ENCODE assay signal across 9 cellular contexts in the genomic region with DNA sequence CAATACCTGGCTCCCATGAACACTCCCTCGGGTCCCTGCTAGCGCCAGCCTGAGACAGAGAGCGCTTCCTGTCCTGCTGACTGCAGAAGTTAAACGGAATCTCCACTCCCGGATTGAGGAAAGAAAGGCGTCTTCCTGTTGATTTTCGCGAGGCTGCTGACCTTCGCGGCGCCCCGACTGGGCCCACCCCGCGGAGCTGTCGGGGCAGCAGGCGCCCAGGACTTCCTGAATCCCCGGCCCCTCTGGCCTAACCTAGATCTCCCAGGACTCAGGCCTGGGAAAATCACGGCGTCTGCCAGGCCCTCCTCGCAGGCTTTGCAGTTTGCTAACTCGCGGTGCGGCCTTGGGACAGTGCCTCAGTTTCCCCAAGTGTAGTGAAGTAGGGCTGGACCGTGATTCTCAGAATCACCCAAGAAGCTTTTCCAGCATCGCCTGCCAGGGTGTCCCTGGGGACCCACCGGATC.
DNase-seq lines count a peak whose midpoint lies in the region; ATAC-seq, FAIRE-seq and TF ChIP-seq lines count a peak whose summit lies in the region.
"Had no signal": no experiment of that assay in that cellular context is flagged by ENCODE, and none has a peak within 500 bp of the region (broad histone marks: within the 10 kb centered on the region; RNA-seq: fewer than 3 reads in every experiment).

No MANE protein-coding gene starts in this region.

- WGBS in A549 (ENCODE audit: missing lambda C conversion rate), result 71% methylated on average over 26 of the region's 26 CpGs
- 18% methylated on average over 6 of the region's 26 CpGs for WGBS in esophagus muscularis mucosa

- H3K27ac Mint-ChIP-seq in naive B cell, result peak overlapping the region in 1 of 6 donors; percentile 44

- H3K9me3 ChIP-seq in A549 (peaks cover 5% of the 10 kb centered on the region; the same call in 2 of the 3 replicates), OCI-LY3 (ENCODE audit: insufficient read depth, low read length) (no peaks in the 10 kb centered on the region), esophagus muscularis mucosa (no peaks in the 10 kb centered on the region)

- TF ChIP-seq EP300 in A549 (IDR thresholded peaks at IDR 0.05) (no peak), esophagus muscularis mucosa (IDR thresholded peaks at IDR 0.05) (no peak)

- peaks cover 41 to 67% (median 43%) of the 10 kb centered on the region in 3 donors for H3K27me3 Mint-ChIP-seq in naive B cell

- CTCF ChIA-PET in A549 (lab: Yijun Ruan, JAX), result interaction anchor here (1.2 to 3.0 kb wide), 3 partner anchors 35 to 127 kb away, joined by 3 to 14 read pairs (median 7); no protein-coding TSS in a partner anchor

- ATAC-seq in A549, result no peak
- ATAC-seq in naive B cell (ENCODE audit: low read depth in 2 of 2), result no peak

- TF ChIP-seq POLR2A in A549 (IDR thresholded peaks at IDR 0.05; ENCODE audit: low read length), result no peak
- TF ChIP-seq POLR2A in esophagus muscularis mucosa (IDR thresholded peaks at IDR 0.05; ENCODE audit: low read depth), result no peak
- no peak for TF ChIP-seq POLR2A in H54 (IDR thresholded peaks at IDR 0.05; ENCODE audit: low read depth, low read length)

- POLR2A ChIA-PET in A549 (lab: Yijun Ruan, JAX), result interaction anchor here (1.2 kb wide), 1 partner anchor 108 kb away, joined by 6 read pairs; no protein-coding TSS in a partner anchor

- intact Hi-C loops in esophagus muscularis mucosa (cut with DNase I), result no loop called here

- peak overlapping the region; percentile 72 for H2AFZ ChIP-seq in OCI-LY3 (ENCODE audit: low read depth, low read length)

- no peak for TF ChIP-seq RAD21 in A549 (conservative IDR thresholded peaks at IDR 0.05 in 1 of 2, IDR thresholded peaks at IDR 0.05 in 1 of 2)

- DNase-seq in A549 (ENCODE audit: low read depth in 1 of 2, low spot score in 1 of 2) (no peak), esophagus muscularis mucosa (ENCODE audit: extremely low spot score) (no peak), naive B cell (no peak), NCI-H524 treated with DMSO at 0.1 percent for 48 hours (lab: John Stamatoyannopoulos, UW) (no peak), H54 (ENCODE audit: insufficient read length, low spot score) (no peak), AG20443 (ENCODE audit: low spot score) (no peak), anterior cingulate cortex (lab: John Stamatoyannopoulos, UW) (no peak)
- DNase-seq: activated effector memory CD4-positive, alpha-beta T cell treated with Interleukin-2 at 50 U/mL for 16 hours had no signal

- peak overlapping the region; percentile 58 for H3K9ac ChIP-seq in OCI-LY3 (ENCODE audit: low read length)

- H3K4me1 Mint-ChIP-seq in naive B cell, result peaks cover 0 to 10% (median 0%) of the 10 kb centered on the region in 3 donors

- H3K27ac ChIP-seq in A549, result peak overlapping the region; percentile 51 to 82
- H3K27ac ChIP-seq in OCI-LY3 (ENCODE audit: low read length), result no peak overlapping the region
- H3K27ac ChIP-seq in esophagus muscularis mucosa (replicated peaks in 1 of 4), result peak overlapping the region; percentile 26 to 79 (median 64)

- peaks cover 25% of the 10 kb centered on the region; the same call in 1 of the 2 replicates for H3K27me3 ChIP-seq in OCI-LY3 (ENCODE audit: low read depth, low read length)
- peaks cover 0 to 71% (median 21%) of the 10 kb centered on the region in 4 donors for H3K27me3 ChIP-seq in esophagus muscularis mucosa

- FAIRE-seq in A549 (lab: Jason Lieb, UNC), result no peak
- FAIRE-seq in H54 (lab: Jason Lieb, UNC), result no peak

- no peaks in the 10 kb centered on the region for H4K20me1 ChIP-seq in OCI-LY3 (ENCODE audit: insufficient read depth, low read length)

- H3K4me1 ChIP-seq in A549, result 0 out of 3 replicates have a peak, but pooled peaks cover 9% of the 10 kb centered on the region
- peaks cover 3% of the 10 kb centered on the region; the same call in 1 of the 2 replicates for H3K4me1 ChIP-seq in OCI-LY3 (ENCODE audit: low read length)
- H3K4me1 ChIP-seq in esophagus muscularis mucosa, result peaks cover 18 to 25% (median 22%) of the 10 kb centered on the region in 4 donors

- no peak for TF ChIP-seq CTCF in A549 (IDR thresholded peaks at IDR 0.05)
- TF ChIP-seq CTCF in OCI-LY3 (IDR thresholded peaks at IDR 0.05; ENCODE audit: low read depth, low read length), result no peak
- no peak for TF ChIP-seq CTCF in esophagus muscularis mucosa (IDR thresholded peaks at IDR 0.05)

- peaks cover 0 to 5% of the 10 kb centered on the region in 2 donors for H3K36me3 Mint-ChIP-seq in naive B cell

- H3K4me3 ChIP-seq in A549 (peak overlapping the region; percentile 53), OCI-LY3 (ENCODE audit: low read length) (peak overlapping the region; percentile 76), esophagus muscularis mucosa (peak overlapping the region; percentile 54 to 66 (median 56))

- H3K4me3 Mint-ChIP-seq in naive B cell, result peak overlapping the region; percentile 65 to 87 (median 81)

- H3K4me2 ChIP-seq in A549 (peak overlapping the region; percentile 86), OCI-LY3 (ENCODE audit: low read length) (peak overlapping the region; percentile 81)

- H3K79me2 ChIP-seq in OCI-LY3 (ENCODE audit: low read length), result no peaks in the 10 kb centered on the region

- no peaks in the 10 kb centered on the region for H3K36me3 ChIP-seq in OCI-LY3 (replicated peaks; ENCODE audit: low read depth, low read length)
- H3K36me3 ChIP-seq in esophagus muscularis mucosa, result no peaks in the 10 kb centered on the region

- H3K9me3 Mint-ChIP-seq in naive B cell, result peaks cover 0 to 9% (median 4%) of the 10 kb centered on the region in 7 donors

TF ChIP-seq in A549, 52 proteins besides CTCF, POLR2A, EP300 and RAD21:
- TF ChIP-seq SREBF2 (IDR thresholded peaks at IDR 0.05) (no peak), NFE2L2 (conservative IDR thresholded peaks at IDR 0.05; ENCODE audit: low read length) (no peak), ZNF302 (CRISPR knock-in tag; IDR thresholded peaks at IDR 0.05) (no peak), JUN (IDR thresholded peaks at IDR 0.05) (no peak), PHF8 (IDR thresholded peaks at IDR 0.05; ENCODE audit: borderline replicate concordance, low read depth) (no peak), TP53 (CRISPR knock-in tag; IDR thresholded peaks at IDR 0.05) (no peak), FOXS1 (CRISPR knock-in tag; IDR thresholded peaks at IDR 0.05) (no peak), HOXA7 (CRISPR knock-in tag; IDR thresholded peaks at IDR 0.05) (no peak), HDAC2 (IDR thresholded peaks at IDR 0.05) (no peak), RNF2 (IDR thresholded peaks at IDR 0.05; ENCODE audit: borderline replicate concordance, low read depth) (no peak), E2F6 (IDR thresholded peaks at IDR 0.05; ENCODE audit: borderline replicate concordance, low read depth) (no peak), RFX5 (IDR thresholded peaks at IDR 0.05) (no peak)
- TF ChIP-seq, protein P1, sequence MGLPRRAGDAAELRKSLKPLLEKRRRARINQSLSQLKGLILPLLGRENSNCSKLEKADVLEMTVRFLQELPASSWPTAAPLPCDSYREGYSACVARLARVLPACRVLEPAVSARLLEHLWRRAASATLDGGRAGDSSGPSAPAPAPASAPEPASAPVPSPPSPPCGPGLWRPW (IDR thresholded peaks at IDR 0.05), result no peak
TF ChIP-seq in A549: peak in this region for 0.
